22 cellular contexts compared by ENCODE assay signal in the genomic region with DNA sequence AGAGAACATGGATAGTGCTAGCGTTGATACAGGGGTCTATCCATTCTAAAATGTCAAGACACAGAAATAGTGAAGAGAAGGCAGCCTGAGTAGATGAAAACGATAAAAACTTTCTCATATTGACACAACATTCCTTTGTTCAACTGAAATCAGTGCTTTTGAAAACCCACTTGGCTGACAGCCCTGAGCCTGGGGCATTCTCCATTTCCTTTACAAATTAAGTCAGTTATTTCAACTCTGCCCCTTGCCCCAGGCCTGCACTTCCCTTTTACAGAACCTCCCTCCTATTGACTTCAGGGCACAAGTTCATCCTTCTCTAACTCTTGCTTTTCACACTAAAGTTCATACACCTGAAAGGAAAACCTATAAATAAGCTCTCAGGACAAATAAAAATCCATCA.
DNase-seq lines count a peak whose midpoint lies in the region; FAIRE-seq and TF ChIP-seq lines count a peak whose summit lies in the region.
"Had no signal": no experiment of that assay in that cellular context is flagged by ENCODE, and none has a peak within 500 bp of the region (broad histone marks: within the 10 kb centered on the region; RNA-seq: fewer than 3 reads in every experiment).

No MANE protein-coding gene starts in this region.

- H3K27me3 ChIP-seq in GM23248 (replicated peaks; ENCODE audit: insufficient read depth) (no peaks in the 10 kb centered on the region), endothelial cell of umbilical vein (ENCODE audit: control insufficient read depth in 2 of 2, insufficient read depth in 2 of 2, low read length in 2 of 2) (no peaks in the 10 kb centered on the region)
- H3K27me3 ChIP-seq: Peyer's patch had no signal

- no peaks in the 10 kb centered on the region for H3K9me2 ChIP-seq in GM23248 (ENCODE audit: insufficient read depth)

- H3K9me1 ChIP-seq in endothelial cell of umbilical vein (replicated peaks; ENCODE audit: control insufficient read depth, extremely low read depth, insufficient read depth, low read length) = no peaks in the 10 kb centered on the region

- no peak for FAIRE-seq in endothelial cell of umbilical vein (lab: Jason Lieb, UNC)
- FAIRE-seq: urothelium cell line had no signal

- H3K36me3 ChIP-seq in GM23248 (ENCODE audit: low read depth) (no peaks in the 10 kb centered on the region), endothelial cell of umbilical vein (ENCODE audit: control insufficient read depth in 2 of 2, extremely low read depth in 1 of 2, insufficient read depth in 2 of 2, low read length in 2 of 2) (no peaks in the 10 kb centered on the region)
- H3K36me3 ChIP-seq: Peyer's patch, WERI-Rb-1 had no signal

- WGBS in GM23248 (ENCODE audit: low coverage in 1 of 2, low lambda C conversion rate in 2 of 2, missing lambda C conversion rate in 2 of 2), 2 experiments = 20 to 34% methylated on average over 2 of the region's 2 CpGs

- TF ChIP-seq POLR2A in endothelial cell of umbilical vein (IDR thresholded peaks at IDR 0.05; ENCODE audit: low read depth, low read length) = no peak

- in situ Hi-C loops in GM23248 (cut with MboI) = no loop called here
- in situ Hi-C loops in SK-MEL-5 (cut with HindIII; ENCODE audit: low pct_unique_long_range_greater_than_20kb, low sequenced_read_pairs) = no loop called here

- H4K20me1 ChIP-seq in GM23248 (ENCODE audit: insufficient read depth) (no peaks in the 10 kb centered on the region), endothelial cell of umbilical vein (replicated peaks; ENCODE audit: control insufficient read depth, extremely low read depth, insufficient read depth, low read length) (no peaks in the 10 kb centered on the region)

- POLR2A ChIA-PET in endothelial cell of umbilical vein (lab: Charles Lee) = no interaction called here

- H3K27ac ChIP-seq in GM23248 = peak overlapping the region; percentile 32
- H3K27ac ChIP-seq in endothelial cell of umbilical vein (ENCODE audit: insufficient read depth, low read depth, low read length) = no peak overlapping the region
- H3K27ac ChIP-seq: Peyer's patch, WERI-Rb-1 had no signal

- dilution Hi-C loops in endothelial cell of umbilical vein (cut with MboI; ENCODE audit: extremely low pct_ligation_motif_present, low sequenced_read_pairs) = no loop called here

- no peak overlapping the region for H3K4me3 ChIP-seq in GM23248
- no peak overlapping the region for H3K4me3 ChIP-seq in endothelial cell of umbilical vein (replicated peaks in 1 of 3; ENCODE audit: insufficient read depth in 1 of 3, low read depth in 1 of 3, low read length in 3 of 3)
- H3K4me3 ChIP-seq: mucosa of descending colon, Peyer's patch had no signal

- H2AFZ ChIP-seq in GM23248 (no peak overlapping the region), endothelial cell of umbilical vein (ENCODE audit: low read depth, low read length) (peak overlapping the region; percentile 59)

- intact Hi-C loops in endothelial cell of umbilical vein (cut with micrococcal nuclease) = no loop called here

- peaks cover 62% of the 10 kb centered on the region for H3K4me1 ChIP-seq in GM23248 (ENCODE audit: insufficient read depth)
- H3K4me1 ChIP-seq in endothelial cell of umbilical vein (ENCODE audit: control insufficient read depth, extremely low read depth, insufficient read depth, low read length) = peaks cover 10% of the 10 kb centered on the region
- H3K4me1 ChIP-seq: Peyer's patch had no signal

- no peak for TF ChIP-seq CTCF in endothelial cell of umbilical vein (IDR thresholded peaks at IDR 0.05; ENCODE audit: extremely low read depth in 1 of 2, insufficient read depth in 1 of 2, low read depth in 1 of 2, low read length in 2 of 2)

- H3F3A ChIP-seq in GM23248 (ENCODE audit: insufficient read depth) = peaks cover 54% of the 10 kb centered on the region

- H3K4me2 ChIP-seq in GM23248 (ENCODE audit: unreplicated experiment) (peak overlapping the region; percentile 36), endothelial cell of umbilical vein (ENCODE audit: insufficient read depth, low read length) (no peak overlapping the region)

- no TSS peak for BruUV-seq in endothelial cell of umbilical vein (replicated peaks; lab: Mats Ljungman, UMichigan)

- H3K9ac ChIP-seq in GM23248 (no peak overlapping the region), endothelial cell of umbilical vein (replicated peaks; ENCODE audit: extremely low read depth, insufficient read depth, low read length) (no peak overlapping the region)

- H3K79me2 ChIP-seq in GM23248 (ENCODE audit: insufficient read depth) = peaks cover 22% of the 10 kb centered on the region; the same call in 1 of the 2 replicates
- no peaks in the 10 kb centered on the region for H3K79me2 ChIP-seq in endothelial cell of umbilical vein (ENCODE audit: control insufficient read depth, insufficient read depth, low read length)

- H3K9me3 ChIP-seq in GM23248 (ENCODE audit: low read depth) = no peaks in the 10 kb centered on the region
- no peaks in the 10 kb centered on the region for H3K9me3 ChIP-seq in endothelial cell of umbilical vein (replicated peaks; ENCODE audit: control insufficient read depth, insufficient read depth, low read length)
- H3K9me3 ChIP-seq: mucosa of descending colon, Peyer's patch had no signal

- DNase-seq in A172 (ENCODE audit: low spot score) = peak; percentile 34
- no peak for DNase-seq in GM23248
- DNase-seq in SK-MEL-5 (ENCODE audit: low read depth, low spot score) = peak; percentile 88
- DNase-seq in endothelial cell of umbilical vein (ENCODE audit: low read depth, low spot score) = peak; percentile 68
- DNase-seq in HuH-7.5 (ENCODE audit: low spot score) = no peak
- no peak for DNase-seq in amniotic stem cell (lab: John Stamatoyannopoulos, UW)
- no peak for DNase-seq in activated naive CD4-positive, alpha-beta T cell treated with anti-CD3 and anti-CD28 coated beads, Interleukin-2, amount 50 U/mL, for 16 hours
- DNase-seq in cerebellar nuclear complex (lab: John Stamatoyannopoulos, UW) = no peak
- DNase-seq: activated CD8-positive, alpha-beta T cell treated with anti-CD3 and anti-CD28 coated beads for 36 hours; activated naive CD8-positive, alpha-beta T cell treated with anti-CD3 and anti-CD28 coated beads, Interleukin-2, amount 10 ng/mL, durations not matched to agents 7 days and 5 days; activated T-cell treated with anti-CD3 and anti-CD28 coated beads, Interleukin-2, amount 50 U/mL, for 72 hours; CD4-positive, alpha-beta T cell; central memory CD4-positive, alpha-beta T cell; kidney glomerular epithelial cell; mucosa of descending colon; NCI-H2029 treated with DMSO at 0.1 percent for 48 hours; NCI-H69; Peyer's patch; right cardiac atrium; T-helper 1 cell; WERI-Rb-1 had no signal

- CTCF ChIA-PET in endothelial cell of umbilical vein (lab: Charles Lee) = interaction anchor here (1.1 kb wide), 1 partner anchor 120 kb away, joined by 3 read pairs; no protein-coding TSS in a partner anchor

TF ChIP-seq in endothelial cell of umbilical vein, 7 proteins besides CTCF, POLR2A, EP300 and RAD21:
- TF ChIP-seq EZH2 (IDR thresholded peaks at IDR 0.05; ENCODE audit: borderline replicate concordance, low read depth, low read length, severe bottlenecking) (no peak), JUN (IDR thresholded peaks at IDR 0.05; ENCODE audit: borderline replicate concordance, insufficient read depth, insufficient read length, low read depth) (no peak), GATA2 (IDR thresholded peaks at IDR 0.05; ENCODE audit: insufficient read depth, insufficient read length, low read depth, low read length) (peak; percentile 60)

Comparison
In these comparisons a context has a peak if more than half of its experiments do, and no peak if none do; other contexts are left out.
1. DNase-seq: peak in A172 (single experiment), SK-MEL-5 (single experiment) and endothelial cell of umbilical vein (single experiment); none in GM23248 (single experiment), HuH-7.5 (single experiment), amniotic stem cell (single experiment), activated naive CD4-positive, alpha-beta T cell treated with anti-CD3 and anti-CD28 coated beads, Interleukin-2, amount 50 U/mL, for 16 hours (single experiment) and cerebellar nuclear complex (0 of 2).